Comparison of ENCODE assay signal across 8 cellular contexts in genomic region chr10:72215611-72216549, GRCh38. TPM values are rescaled to one million over a fixed set of nuclear protein-coding genes. Genes with fewer than 3 reads are reported as not detected.
DNase-seq lines count a peak whose midpoint lies in the region; ATAC-seq, FAIRE-seq and TF ChIP-seq lines count a peak whose summit lies in the region.

Gene ANAPC16 (plus strand): TSS chr10:72216012. CDS start chr10:72223915, 7,903 bp downstream.
Gene ASCC1 (minus strand): TSS chr10:72216276. CDS start chr10:72213298, 2,978 bp downstream.

- H3K9ac ChIP-seq in keratinocyte (ENCODE audit: control insufficient read depth, extremely low read depth, insufficient read depth, low read length), result peak within 1 kb of the TSS; percentile 97

- no peaks in the 10 kb centered on the region for H4K20me1 ChIP-seq in keratinocyte (ENCODE audit: control insufficient read depth, extremely low read depth, insufficient read depth, low read length)

- peak within 1 kb of the TSS; percentile 96 for H3K27ac ChIP-seq in keratinocyte (ENCODE audit: control insufficient read depth, insufficient read depth, low read length)

- H3K4me3 ChIP-seq in keratinocyte (ENCODE audit: control insufficient read depth in 2 of 3, extremely low read depth in 1 of 3, insufficient read depth in 2 of 3, low read depth in 1 of 3, low read length in 3 of 3), result peak within 1 kb of the TSS; percentile 84 to 99 (median 90)

- no peaks in the 10 kb centered on the region for H3K27me3 ChIP-seq in keratinocyte (ENCODE audit: control insufficient read depth, extremely low read depth, insufficient read depth, low read length)

- H3K79me2 ChIP-seq in keratinocyte (ENCODE audit: control insufficient read depth, insufficient read depth, low read length), result peaks cover 39% of the 10 kb centered on the region

- dilution Hi-C loops in keratinocyte (cut with MboI; ENCODE audit: extremely low pct_ligation_motif_present, low sequenced_read_pairs), result no loop called here

- H3K9me1 ChIP-seq in keratinocyte (ENCODE audit: control insufficient read depth, extremely low read depth, insufficient read depth, low read length), result no peaks in the 10 kb centered on the region

- FAIRE-seq in keratinocyte (lab: Jason Lieb, UNC), result peak; percentile 51

- TF ChIP-seq POLR2A in GM19193 (IDR thresholded peaks at IDR 0.05; ENCODE audit: extremely low read depth, insufficient read depth, insufficient read length), result peak; percentile 96

- peak within 1 kb of the TSS; percentile 99 for H3K4me2 ChIP-seq in keratinocyte (ENCODE audit: control insufficient read depth, extremely low read depth, insufficient read depth, low read depth, low read length)

- peak; percentile 82 to 87 for DNase-seq in AML-193 (lab: John Stamatoyannopoulos, UW)
- peak; percentile 93 for DNase-seq in NCI-H510A treated with DMSO at 0.1 percent for 48 hours (lab: John Stamatoyannopoulos, UW)
- peak; percentile 89 to 91 for DNase-seq in activated CD4-positive, alpha-beta T cell treated with anti-CD3 and anti-CD28 coated beads for 24 hours (ENCODE audit: low read depth in 2 of 2)
- peak; percentile 94 for DNase-seq in cerebellum (ENCODE audit: low spot score)
- DNase-seq in keratinocyte (ENCODE audit: low read depth, low spot score), result peak; percentile 59
- peak; percentile 87 to 92 (median 89) for DNase-seq in stimulated activated CD4-positive, alpha-beta T cell treated with anti-CD3 and anti-CD28 coated beads, Interleukin-12 subunit alpha, Interleukin-12 subunit beta, amount 100 ng/mL, for 48 hours (ENCODE audit: low read depth in 2 of 3, low spot score in 1 of 3)

- H3K9me3 ChIP-seq in keratinocyte (ENCODE audit: control insufficient read depth, low read depth, low read length), result no peaks in the 10 kb centered on the region

- peak within 1 kb of the TSS; percentile 98 for H2AFZ ChIP-seq in keratinocyte (ENCODE audit: control insufficient read depth, low read length)

- peaks cover 33% of the 10 kb centered on the region for H3K4me1 ChIP-seq in keratinocyte (ENCODE audit: control insufficient read depth, extremely low read depth, insufficient read depth, low read length)

- H3K36me3 ChIP-seq in keratinocyte (ENCODE audit: control insufficient read depth in 2 of 2, extremely low read depth in 1 of 2, insufficient read depth in 2 of 2, low read length in 2 of 2), result peaks cover 1 to 5% of the 10 kb centered on the region in 2 experiments

- peak; percentile 92 for ATAC-seq in HG03432 (IDR thresholded peaks at IDR 0.05; ENCODE audit: unreplicated experiment)

- TF ChIP-seq CTCF in keratinocyte (optimal IDR thresholded peaks at IDR 0.05 in 1 of 3, IDR thresholded peaks at IDR 0.05 in 1 of 3, conservative IDR thresholded peaks at IDR 0.05 in 1 of 3; ENCODE audit: extremely low read depth in 1 of 3, insufficient read depth in 2 of 3, low read length in 3 of 3), result no peak

RNA-seq across cellular contexts. Expression of gene ANAPC16, which starts in this region (rescaled TPM):
- 37.3 TPM for total RNA-seq in cerebellum
- polyA plus RNA-seq in keratinocyte, result 61.6 to 93.9 TPM (median 70.2 TPM) in 3 replicates
- 49.2 TPM for polyA plus RNA-seq in keratinocyte (2011; ENCODE audit: low read depth)
- 39.7 and 67.5 TPM in 2 replicates for polyA plus RNA-seq in keratinocyte (2011; cell fraction: cytosol; rRNA removed)
- 14.3 and 21.5 TPM in 2 replicates for polyA plus RNA-seq in keratinocyte (2011; cell fraction: nucleus; rRNA removed)
- 50.0 and 66.0 TPM in 2 replicates for polyA plus RNA-seq in keratinocyte (2012; ENCODE audit: low replicate concordance)
- polyA minus RNA-seq in keratinocyte, result 10.7 to 23.5 TPM (median 17.1 TPM) in 3 replicates
- polyA minus RNA-seq in keratinocyte (2011; cell fraction: cytosol; rRNA and poly(A)+ RNA removed), result 8.2 TPM
- 4.5 and 6.1 TPM in 2 replicates for polyA minus RNA-seq in keratinocyte (2011; cell fraction: nucleus; rRNA and poly(A)+ RNA removed)

RNA-seq across cellular contexts. Expression of gene ASCC1, which starts in this region (rescaled TPM):
- total RNA-seq in cerebellum, result 35.2 TPM
- 21.3 to 32.9 TPM (median 31.9 TPM) in 3 replicates for polyA plus RNA-seq in keratinocyte
- 21.0 TPM for polyA plus RNA-seq in keratinocyte (2011; ENCODE audit: low read depth)
- 23.9 and 39.4 TPM in 2 replicates for polyA plus RNA-seq in keratinocyte (2011; cell fraction: cytosol; rRNA removed)
- 26.3 and 28.9 TPM in 2 replicates for polyA plus RNA-seq in keratinocyte (2011; cell fraction: nucleus; rRNA removed)
- polyA plus RNA-seq in keratinocyte (2012; ENCODE audit: low replicate concordance), result 18.0 and 27.0 TPM in 2 replicates
- 12.9 to 33.0 TPM (median 25.1 TPM) in 3 replicates for polyA minus RNA-seq in keratinocyte
- polyA minus RNA-seq in keratinocyte (2011; cell fraction: cytosol; rRNA and poly(A)+ RNA removed), result 22.6 TPM
- polyA minus RNA-seq in keratinocyte (2011; cell fraction: nucleus; rRNA and poly(A)+ RNA removed), result 14.8 and 26.8 TPM in 2 replicates

Comparison
In these comparisons a context has a peak if more than half of its experiments do, and no peak if none do; other contexts are left out.
1. Peak in every context shown above with its lines: DNase-seq, ATAC-seq, H3K4me3 ChIP-seq and H3K27ac ChIP-seq.